ENCODE assay signal across 12 cellular contexts in the genomic region with DNA sequence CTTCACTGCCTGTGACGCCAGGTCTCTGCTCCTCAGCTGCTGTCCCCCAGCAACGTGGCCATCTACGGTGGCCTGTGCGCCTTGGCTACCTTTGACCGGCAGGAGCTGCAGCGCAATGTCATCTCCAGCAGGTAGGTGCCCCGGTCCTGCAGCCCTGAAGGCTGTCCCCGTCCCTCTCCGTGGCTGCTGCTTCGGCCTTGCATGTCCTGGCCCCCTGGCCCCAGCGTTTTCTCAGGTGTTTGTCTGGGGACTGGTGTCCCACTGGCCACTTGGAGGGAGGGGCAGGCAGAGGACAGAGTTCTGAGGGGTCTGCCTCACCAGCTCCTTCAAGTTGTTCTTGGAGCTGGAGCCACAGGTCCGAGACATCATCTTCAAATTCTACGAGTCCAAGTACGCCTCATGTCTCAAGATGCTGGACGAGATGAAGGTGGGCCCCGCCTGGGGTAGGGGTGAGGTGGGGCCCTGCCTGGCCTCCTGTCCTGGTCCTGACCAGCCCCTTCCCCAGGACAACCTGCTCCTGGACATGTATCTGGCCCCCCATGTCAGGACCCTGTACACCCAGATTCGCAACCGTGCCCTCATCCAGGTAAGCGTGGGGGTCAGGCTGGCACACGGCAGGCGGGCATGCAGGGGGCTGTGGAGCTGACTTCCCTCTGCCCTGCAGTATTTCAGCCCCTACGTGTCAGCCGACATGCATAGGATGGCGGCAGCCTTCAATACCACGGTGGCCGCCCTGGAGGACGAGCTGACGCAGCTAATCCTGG.
"Had no signal": no experiment of that assay in that cellular context is flagged by ENCODE, and none has a peak within 500 bp of the region (broad histone marks: within the 10 kb centered on the region; RNA-seq: fewer than 3 reads in every experiment).

No MANE protein-coding gene starts in this region.

- H3K4me1 ChIP-seq: foreskin keratinocyte had no signal

- H3K4me3 Mint-ChIP-seq: activated CD8-positive, alpha-beta T cell treated with anti-CD3 and anti-CD28 coated beads, Interleukin-2, amount 10 ng/mL, durations not matched to agents 7 days and 5 days; memory B cell; nephron progenitor cell had no signal

- H3K36me3 ChIP-seq: ovary, uterus had no signal

- ATAC-seq: activated CD8-positive, alpha-beta T cell treated with anti-CD3 and anti-CD28 coated beads, Interleukin-2, amount 10 ng/mL, durations not matched to agents 7 days and 5 days; foreskin keratinocyte had no signal

- H3K9me3 ChIP-seq: ovary, thyroid gland, uterus had no signal

- H3K27ac Mint-ChIP-seq: activated CD8-positive, alpha-beta T cell treated with anti-CD3 and anti-CD28 coated beads, Interleukin-2, amount 10 ng/mL, durations not matched to agents 7 days and 5 days; memory B cell; nephron progenitor cell had no signal

- H3K27me3 Mint-ChIP-seq: memory B cell had no signal

- H3K9me3 Mint-ChIP-seq: memory B cell, nephron progenitor cell had no signal

- H3K4me1 Mint-ChIP-seq: memory B cell had no signal

- H3K4me3 ChIP-seq: cardiac muscle cell, ovary, thyroid gland, uterus had no signal

- H3K27me3 ChIP-seq: cardiac muscle cell, foreskin keratinocyte, ovary, thyroid gland, uterus had no signal

- DNase-seq: activated CD4-positive, alpha-beta T cell treated with anti-CD3 and anti-CD28 coated beads for 4 hours; activated CD8-positive, alpha-beta memory T cell treated with anti-CD3 and anti-CD28 coated beads, Interleukin-2, amount 50 U/mL, for 48 hours; activated CD8-positive, alpha-beta T cell treated with anti-CD3 and anti-CD28 coated beads, Interleukin-2, amount 10 ng/mL, durations not matched to agents 7 days and 5 days; activated naive CD4-positive, alpha-beta T cell treated with Interleukin-2 at 50 U/mL for 16 hours; foreskin keratinocyte; nephron progenitor cell; T-helper 9 cell; thyroid gland; uterus had no signal

- H3K27ac ChIP-seq: cardiac muscle cell, foreskin keratinocyte, ovary, thyroid gland, uterus had no signal
